ENCODE assay signal across 1 cellular context in the genomic region with DNA sequence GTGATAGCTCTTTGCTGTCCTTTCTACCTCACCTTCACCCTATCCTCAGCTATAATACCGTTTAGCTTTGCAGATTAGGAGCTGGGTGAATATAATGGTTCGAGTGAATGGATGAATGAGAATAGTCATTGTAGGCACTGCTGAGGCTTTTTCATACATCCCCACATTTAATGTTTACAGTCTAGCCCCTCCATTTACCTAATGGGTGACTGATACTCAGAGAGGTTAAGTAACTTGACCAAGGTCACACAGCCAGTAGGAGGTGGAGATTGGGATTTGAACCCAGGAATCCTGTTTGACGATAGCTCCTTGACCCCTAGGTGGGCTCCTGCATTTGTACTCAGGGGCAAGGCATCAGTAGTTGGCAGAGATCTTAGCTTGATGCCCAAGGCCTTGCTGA.
TF ChIP-seq lines count a peak whose summit lies in the region.

No MANE protein-coding gene starts in this region.

TF ChIP-seq in H1, 55 proteins besides CTCF, POLR2A, EP300 and RAD21:
- TF ChIP-seq CREB1 (IDR thresholded peaks at IDR 0.05) (no peak), KDM1A (IDR thresholded peaks at IDR 0.05; ENCODE audit: borderline replicate concordance, low read length) (peak; percentile 96), HDAC2 (IDR thresholded peaks at IDR 0.05; ENCODE audit: borderline replicate concordance in 1 of 2, low read depth in 2 of 2, low read length in 2 of 2) (peak in 1 of 2 experiments; percentile 94; a peak in 1 of 4 replicates)
